ENCODE assay signal across 1 cellular context in genomic region chr11:117189191-117189940, GRCh38.
TF ChIP-seq lines count a peak whose summit lies in the region.

No MANE protein-coding gene starts in this region.

TF ChIP-seq in WTC11, 78 proteins besides CTCF, POLR2A, EP300 and RAD21 (continued from another document):
- TF ChIP-seq ZNF425 (CRISPR knock-in tag; conservative IDR thresholded peaks at IDR 0.05) (no peak), RELA (CRISPR knock-in tag; IDR thresholded peaks at IDR 0.05; ENCODE audit: borderline replicate concordance) (no peak), CDX4 (CRISPR knock-in tag; IDR thresholded peaks at IDR 0.05; ENCODE audit: borderline replicate concordance) (no peak), ETV6 (CRISPR knock-in tag; IDR thresholded peaks at IDR 0.05) (no peak), IRF1 (CRISPR knock-in tag; IDR thresholded peaks at IDR 0.05) (no peak), ERG (CRISPR knock-in tag; IDR thresholded peaks at IDR 0.05) (no peak), ZNF671 (CRISPR knock-in tag; IDR thresholded peaks at IDR 0.05) (no peak), HMGXB4 (CRISPR knock-in tag; IDR thresholded peaks at IDR 0.05) (no peak), ZMAT4 (CRISPR knock-in tag; IDR thresholded peaks at IDR 0.05) (no peak)
TF ChIP-seq in WTC11: peak in this region for 0.
